ENCODE assay signal across 9 cellular contexts in the genomic region with DNA sequence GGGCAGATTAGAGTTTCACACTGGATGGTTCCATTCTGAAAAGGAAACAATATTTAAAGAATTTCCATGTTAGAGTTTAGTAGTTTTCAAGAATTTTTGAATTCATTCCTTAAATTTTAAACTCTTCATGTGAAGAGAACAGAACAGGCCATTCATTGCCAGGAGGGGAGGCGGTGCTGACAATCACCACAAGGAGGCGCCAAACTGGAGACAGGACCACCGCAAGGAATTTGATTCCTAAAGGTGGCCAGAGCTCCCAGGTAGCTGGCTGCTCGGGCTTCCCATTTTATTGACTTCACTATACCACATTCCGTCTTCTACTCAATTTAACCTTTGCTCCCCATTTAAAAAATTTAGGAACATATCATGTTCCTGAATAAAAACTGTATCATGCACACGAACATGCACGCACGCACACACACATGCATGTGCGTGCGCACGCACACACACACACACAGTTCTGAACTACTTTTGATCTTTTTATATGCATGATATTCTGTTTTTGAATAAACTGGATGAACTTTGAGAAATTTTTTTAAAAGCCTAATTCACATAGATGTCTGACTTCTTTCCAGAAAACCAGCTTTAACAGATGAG.
DNase-seq lines count a peak whose midpoint lies in the region; ATAC-seq, FAIRE-seq and TF ChIP-seq lines count a peak whose summit lies in the region.
"Had no signal": no experiment of that assay in that cellular context is flagged by ENCODE, and none has a peak within 500 bp of the region (broad histone marks: within the 10 kb centered on the region; RNA-seq: fewer than 3 reads in every experiment).

No MANE protein-coding gene starts in this region.

- POLR2A ChIA-PET in HCT116 (lab: Charles Lee): no interaction called here

- no peak overlapping the region for H3K4me2 ChIP-seq in HCT116 (ENCODE audit: low read length)

- H3K27ac ChIP-seq in HCT116 (ENCODE audit: low read depth, low read length): no peak overlapping the region
- H3K27ac ChIP-seq: tibial nerve had no signal

- in situ Hi-C loops in SK-MEL-5 (cut with HindIII; ENCODE audit: low pct_unique_long_range_greater_than_20kb, low sequenced_read_pairs): loop anchor here (10.0 kb wide), 1 partner anchor 100 kb away; a partner anchor contains a TSS

- H3K4me3 ChIP-seq in HCT116 (replicated peaks in 1 of 2; ENCODE audit: low read depth in 1 of 2, low read length in 2 of 2) (no peak overlapping the region), adipocyte (ENCODE audit: low read length) (no peak overlapping the region)
- H3K4me3 ChIP-seq: tibial nerve had no signal

- CTCF ChIA-PET in HCT116 (lab: Charles Lee): interaction anchor here (0.6 to 2.1 kb wide), 4 partner anchors 11 to 760 kb away, joined by 4 to 18 read pairs (median 6); no protein-coding TSS in a partner anchor

- TF ChIP-seq CTCF in HCT116 (IDR thresholded peaks at IDR 0.05 in 2 of 3, conservative IDR thresholded peaks at IDR 0.05 in 1 of 3; ENCODE audit: borderline replicate concordance in 1 of 3, insufficient read depth in 1 of 3, low read depth in 2 of 3, low read length in 2 of 3): peak; percentile 42 to 96 (median 91); a peak in 5 of 6 replicates

- peak; percentile 74 for ATAC-seq in HCT116

- H3K9ac ChIP-seq in HCT116 (ENCODE audit: low read length): no peak overlapping the region
- H3K9ac ChIP-seq in adipocyte (ENCODE audit: low read length): no peak overlapping the region

- H4K20me1 ChIP-seq in HCT116 (ENCODE audit: insufficient read depth): no peaks in the 10 kb centered on the region; the same call in 1 of the 2 replicates

- no peak for TF ChIP-seq POLR2A in HCT116 (IDR thresholded peaks at IDR 0.05; ENCODE audit: borderline replicate concordance, extremely low read depth, insufficient read depth, insufficient read length)

- H3K27me3 ChIP-seq in HCT116 (ENCODE audit: insufficient read depth, low read length) (no peaks in the 10 kb centered on the region), adipocyte (replicated peaks; ENCODE audit: control insufficient read depth, insufficient read depth, low read length) (no peaks in the 10 kb centered on the region)
- H3K27me3 ChIP-seq: tibial nerve had no signal

- no TSS peak for BruUV-seq in HCT116 (replicated peaks; lab: Mats Ljungman, UMichigan)

- RAD21 ChIA-PET in HCT116 (lab: Charles Lee; ENCODE audit: low non-redundant PET in 1 of 2, low total read pairs in 2 of 2, uncharacterized antibody in 2 of 2, unreplicated experiment in 2 of 2): no interaction called here

- H3K9me3 ChIP-seq in HCT116 (ENCODE audit: control insufficient read depth in 1 of 2, insufficient read depth in 1 of 2, low read depth in 1 of 2, low read length in 2 of 2): no peaks in the 10 kb centered on the region
- no peaks in the 10 kb centered on the region for H3K9me3 ChIP-seq in adipocyte (ENCODE audit: control insufficient read depth, low read length)
- H3K9me3 ChIP-seq: tibial nerve had no signal

- no peak for FAIRE-seq in frontal cortex (lab: Jason Lieb, UNC)

- H2AFZ ChIP-seq in HCT116 (ENCODE audit: low read depth, low read length, poor library complexity, severe bottlenecking): no peak overlapping the region

- peak; percentile 35; the same call in 1 of the 2 replicates for TF ChIP-seq RAD21 in HCT116 (IDR thresholded peaks at IDR 0.05; ENCODE audit: low read depth)

- DNase-seq in DMS53 treated with DMSO at 0.1 percent for 48 hours (lab: John Stamatoyannopoulos, UW; ENCODE audit: unreplicated experiment) (peak; percentile 41), HCT116 (ENCODE audit: low read depth, low spot score) (peak; percentile 15), SK-MEL-5 (ENCODE audit: low read depth, low spot score) (peak; percentile 62), adipocyte (ENCODE audit: low read depth) (peak; percentile 13), left kidney (ENCODE audit: low read depth, low spot score) (peak; percentile 31), frontal cortex (ENCODE audit: low spot score in 2 of 2) (no peak), pons (ENCODE audit: low spot score) (no peak)
- DNase-seq in stimulated activated CD8-positive, alpha-beta memory T cell treated with anti-CD3 and anti-CD28 coated beads, Interleukin-4, amount 100 ng/mL, for 48 hours: peak; percentile 83

- no peaks in the 10 kb centered on the region for H3K9me2 ChIP-seq in HCT116 (ENCODE audit: insufficient read depth)

- H3K79me2 ChIP-seq in HCT116 (ENCODE audit: insufficient read depth, low read length): no peaks in the 10 kb centered on the region

- H3K4me1 ChIP-seq in HCT116 (ENCODE audit: control insufficient read depth in 1 of 2, insufficient read depth in 2 of 2, low read length in 2 of 2) (no peaks in the 10 kb centered on the region), adipocyte (ENCODE audit: control insufficient read depth, insufficient read depth, low read length) (no peaks in the 10 kb centered on the region)
- H3K4me1 ChIP-seq: tibial nerve had no signal

- intact Hi-C loops in HCT116 (cut with micrococcal nuclease): loop anchor here (1.0 to 2.0 kb wide), 2 partner anchors 156 to 347 kb away; no protein-coding TSS in a partner anchor

- H3K36me3 ChIP-seq in HCT116 (ENCODE audit: control insufficient read depth in 1 of 2, insufficient read depth in 2 of 2, low read length in 2 of 2) (no peaks in the 10 kb centered on the region), adipocyte (ENCODE audit: control insufficient read depth, insufficient read depth, low read length, severe bottlenecking) (no peaks in the 10 kb centered on the region)
- H3K36me3 ChIP-seq: tibial nerve had no signal

TF ChIP-seq in HCT116, 20 proteins besides CTCF, POLR2A, EP300 and RAD21:
- TF ChIP-seq POLR2AphosphoS5 (IDR thresholded peaks at IDR 0.05; ENCODE audit: low read depth, low read length): no peak
- TF ChIP-seq, protein P1, sequence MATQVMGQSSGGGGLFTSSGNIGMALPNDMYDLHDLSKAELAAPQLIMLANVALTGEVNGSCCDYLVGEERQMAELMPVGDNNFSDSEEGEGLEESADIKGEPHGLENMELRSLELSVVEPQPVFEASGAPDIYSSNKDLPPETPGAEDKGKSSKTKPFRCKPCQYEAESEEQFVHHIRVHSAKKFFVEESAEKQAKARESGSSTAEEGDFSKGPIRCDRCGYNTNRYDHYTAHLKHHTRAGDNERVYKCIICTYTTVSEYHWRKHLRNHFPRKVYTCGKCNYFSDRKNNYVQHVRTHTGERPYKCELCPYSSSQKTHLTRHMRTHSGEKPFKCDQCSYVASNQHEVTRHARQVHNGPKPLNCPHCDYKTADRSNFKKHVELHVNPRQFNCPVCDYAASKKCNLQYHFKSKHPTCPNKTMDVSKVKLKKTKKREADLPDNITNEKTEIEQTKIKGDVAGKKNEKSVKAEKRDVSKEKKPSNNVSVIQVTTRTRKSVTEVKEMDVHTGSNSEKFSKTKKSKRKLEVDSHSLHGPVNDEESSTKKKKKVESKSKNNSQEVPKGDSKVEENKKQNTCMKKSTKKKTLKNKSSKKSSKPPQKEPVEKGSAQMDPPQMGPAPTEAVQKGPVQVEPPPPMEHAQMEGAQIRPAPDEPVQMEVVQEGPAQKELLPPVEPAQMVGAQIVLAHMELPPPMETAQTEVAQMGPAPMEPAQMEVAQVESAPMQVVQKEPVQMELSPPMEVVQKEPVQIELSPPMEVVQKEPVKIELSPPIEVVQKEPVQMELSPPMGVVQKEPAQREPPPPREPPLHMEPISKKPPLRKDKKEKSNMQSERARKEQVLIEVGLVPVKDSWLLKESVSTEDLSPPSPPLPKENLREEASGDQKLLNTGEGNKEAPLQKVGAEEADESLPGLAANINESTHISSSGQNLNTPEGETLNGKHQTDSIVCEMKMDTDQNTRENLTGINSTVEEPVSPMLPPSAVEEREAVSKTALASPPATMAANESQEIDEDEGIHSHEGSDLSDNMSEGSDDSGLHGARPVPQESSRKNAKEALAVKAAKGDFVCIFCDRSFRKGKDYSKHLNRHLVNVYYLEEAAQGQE (IDR thresholded peaks at IDR 0.05; ENCODE audit: low read depth): no peak
- no peak for TF ChIP-seq EZH2 (IDR thresholded peaks at IDR 0.05)
- TF ChIP-seq SP1 (IDR thresholded peaks at IDR 0.05; ENCODE audit: low read depth): no peak
- no peak for TF ChIP-seq CBX3 (IDR thresholded peaks at IDR 0.05; ENCODE audit: low read depth)
- TF ChIP-seq EGR1 (IDR thresholded peaks at IDR 0.05; ENCODE audit: low read depth): no peak
- no peak for TF ChIP-seq CEBPB (IDR thresholded peaks at IDR 0.05; ENCODE audit: low read depth)
- no peak for TF ChIP-seq FOSL1 (IDR thresholded peaks at IDR 0.05; ENCODE audit: low read depth)
- TF ChIP-seq EZH2phosphoT487 (IDR thresholded peaks at IDR 0.05; ENCODE audit: borderline replicate concordance): no peak
- no peak for TF ChIP-seq TCF7L2 (IDR thresholded peaks at IDR 0.05; ENCODE audit: borderline replicate concordance, extremely low read depth, insufficient read depth, insufficient read length)
- TF ChIP-seq, protein P2, sequence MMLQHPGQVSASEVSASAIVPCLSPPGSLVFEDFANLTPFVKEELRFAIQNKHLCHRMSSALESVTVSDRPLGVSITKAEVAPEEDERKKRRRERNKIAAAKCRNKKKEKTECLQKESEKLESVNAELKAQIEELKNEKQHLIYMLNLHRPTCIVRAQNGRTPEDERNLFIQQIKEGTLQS (IDR thresholded peaks at IDR 0.05): no peak
TF ChIP-seq in HCT116: peak in this region for 0.

Comparison
In these comparisons a context has a peak if more than half of its experiments do, and no peak if none do; other contexts are left out.
1. DNase-seq: peak in DMS53 treated with DMSO at 0.1 percent for 48 hours (single experiment), HCT116 (single experiment), SK-MEL-5 (single experiment), adipocyte (single experiment), left kidney (single experiment) and stimulated activated CD8-positive, alpha-beta memory T cell treated with anti-CD3 and anti-CD28 coated beads, Interleukin-4, amount 100 ng/mL, for 48 hours (single experiment); none in frontal cortex (0 of 2) and pons (single experiment).